In the genomic region with DNA sequence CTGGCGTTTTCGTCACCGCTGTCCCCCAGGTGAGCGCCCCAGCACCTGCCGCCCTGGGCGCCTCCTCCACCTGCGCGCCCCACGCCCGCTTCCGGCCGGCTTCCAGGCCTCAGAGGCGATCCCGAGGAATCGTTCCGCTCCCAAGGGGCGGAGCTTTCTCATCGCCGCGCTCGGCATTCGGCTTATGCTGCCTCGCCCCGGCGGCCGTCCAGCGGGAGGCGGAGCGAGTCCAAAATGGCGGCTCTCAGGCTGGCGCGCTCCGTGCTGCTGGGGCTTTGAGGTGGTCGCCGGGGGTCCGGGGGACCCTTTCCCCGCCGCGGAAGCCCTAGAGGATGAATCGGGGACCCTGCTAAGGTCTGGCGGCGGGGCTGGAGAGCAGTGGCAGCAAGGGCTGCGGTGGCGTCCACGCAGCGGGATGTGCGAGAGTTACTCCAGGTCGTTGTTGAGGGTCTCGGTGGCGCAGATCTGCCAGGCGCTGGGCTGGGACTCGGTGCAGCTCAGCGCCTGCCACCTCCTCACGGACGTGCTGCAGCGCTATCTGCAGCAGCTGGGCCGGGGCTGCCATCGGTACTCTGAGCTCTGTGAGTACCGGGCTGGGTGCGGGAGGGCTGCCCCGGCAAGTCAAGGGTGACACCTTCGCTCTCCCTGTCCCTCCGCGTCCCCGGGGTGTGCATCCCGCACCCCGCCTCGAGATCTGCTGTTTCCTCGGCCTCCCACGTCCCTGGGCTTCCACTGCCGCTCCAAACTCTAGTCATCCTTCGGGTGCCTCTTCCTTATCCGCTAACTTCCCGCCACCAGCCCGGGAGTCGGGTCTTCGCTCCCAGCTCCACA, we compare ENCODE assay signal across 1 cellular context.
A peak's percentile ranks its signal among the peaks of the same experiment; 100 is the strongest.
TF ChIP-seq lines count a peak whose summit lies in the region.

A gene with protein sequence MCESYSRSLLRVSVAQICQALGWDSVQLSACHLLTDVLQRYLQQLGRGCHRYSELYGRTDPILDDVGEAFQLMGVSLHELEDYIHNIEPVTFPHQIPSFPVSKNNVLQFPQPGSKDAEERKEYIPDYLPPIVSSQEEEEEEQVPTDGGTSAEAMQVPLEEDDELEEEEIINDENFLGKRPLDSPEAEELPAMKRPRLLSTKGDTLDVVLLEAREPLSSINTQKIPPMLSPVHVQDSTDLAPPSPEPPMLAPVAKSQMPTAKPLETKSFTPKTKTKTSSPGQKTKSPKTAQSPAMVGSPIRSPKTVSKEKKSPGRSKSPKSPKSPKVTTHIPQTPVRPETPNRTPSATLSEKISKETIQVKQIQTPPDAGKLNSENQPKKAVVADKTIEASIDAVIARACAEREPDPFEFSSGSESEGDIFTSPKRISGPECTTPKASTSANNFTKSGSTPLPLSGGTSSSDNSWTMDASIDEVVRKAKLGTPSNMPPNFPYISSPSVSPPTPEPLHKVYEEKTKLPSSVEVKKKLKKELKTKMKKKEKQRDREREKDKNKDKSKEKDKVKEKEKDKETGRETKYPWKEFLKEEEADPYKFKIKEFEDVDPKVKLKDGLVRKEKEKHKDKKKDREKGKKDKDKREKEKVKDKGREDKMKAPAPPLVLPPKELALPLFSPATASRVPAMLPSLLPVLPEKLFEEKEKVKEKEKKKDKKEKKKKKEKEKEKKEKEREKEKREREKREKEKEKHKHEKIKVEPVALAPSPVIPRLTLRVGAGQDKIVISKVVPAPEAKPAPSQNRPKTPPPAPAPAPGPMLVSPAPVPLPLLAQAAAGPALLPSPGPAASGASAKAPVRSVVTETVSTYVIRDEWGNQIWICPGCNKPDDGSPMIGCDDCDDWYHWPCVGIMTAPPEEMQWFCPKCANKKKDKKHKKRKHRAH (plus strand): TSS at position 211 of the 831 bp plus-strand sequence. CDS start 205 bp downstream, at position 416.

TF ChIP-seq in K562, 482 proteins besides CTCF, POLR2A, EP300 and RAD21 (continued from another document and continues in another):
- no peak for TF ChIP-seq ZNF551 (CRISPR knock-in tag; IDR thresholded peaks at IDR 0.05)
- TF ChIP-seq PHF21A (IDR thresholded peaks at IDR 0.05; ENCODE audit: borderline replicate concordance, low read depth): peak; percentile 92
- TF ChIP-seq TEAD1 (CRISPR knock-in tag; IDR thresholded peaks at IDR 0.05): peak in 1 of 2 experiments; percentile 39; a peak in 1 of 4 replicates
- TF ChIP-seq ZNF12 (CRISPR knock-in tag; IDR thresholded peaks at IDR 0.05): no peak
- no peak for TF ChIP-seq ZZZ3 (IDR thresholded peaks at IDR 0.05)
- TF ChIP-seq ZNF23 (CRISPR knock-in tag; IDR thresholded peaks at IDR 0.05): no peak
- 0 out of 2 replicates have a peak, but pooled peaks have one; percentile 44 for TF ChIP-seq TCF7 (IDR thresholded peaks at IDR 0.05; ENCODE audit: borderline replicate concordance)
- TF ChIP-seq, protein P1, sequence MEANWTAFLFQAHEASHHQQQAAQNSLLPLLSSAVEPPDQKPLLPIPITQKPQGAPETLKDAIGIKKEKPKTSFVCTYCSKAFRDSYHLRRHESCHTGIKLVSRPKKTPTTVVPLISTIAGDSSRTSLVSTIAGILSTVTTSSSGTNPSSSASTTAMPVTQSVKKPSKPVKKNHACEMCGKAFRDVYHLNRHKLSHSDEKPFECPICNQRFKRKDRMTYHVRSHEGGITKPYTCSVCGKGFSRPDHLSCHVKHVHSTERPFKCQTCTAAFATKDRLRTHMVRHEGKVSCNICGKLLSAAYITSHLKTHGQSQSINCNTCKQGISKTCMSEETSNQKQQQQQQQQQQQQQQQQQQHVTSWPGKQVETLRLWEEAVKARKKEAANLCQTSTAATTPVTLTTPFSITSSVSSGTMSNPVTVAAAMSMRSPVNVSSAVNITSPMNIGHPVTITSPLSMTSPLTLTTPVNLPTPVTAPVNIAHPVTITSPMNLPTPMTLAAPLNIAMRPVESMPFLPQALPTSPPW (CRISPR knock-in tag; IDR thresholded peaks at IDR 0.05): peak; percentile 55
- peak; percentile 97 for TF ChIP-seq RBBP5 (IDR thresholded peaks at IDR 0.05; ENCODE audit: borderline replicate concordance, insufficient read depth, low read length, poor library complexity, severe bottlenecking)
- TF ChIP-seq RBM34 (IDR thresholded peaks at IDR 0.05; ENCODE audit: borderline replicate concordance, insufficient read depth, low read length): no peak
- peak; percentile 95 for TF ChIP-seq TAF7 (tag; IDR thresholded peaks at IDR 0.05)
- TF ChIP-seq PML (IDR thresholded peaks at IDR 0.05; ENCODE audit: low read length): 0 out of 2 replicates have a peak, but pooled peaks have one; percentile 56
- TF ChIP-seq SLC30A9 (CRISPR knock-in tag; IDR thresholded peaks at IDR 0.05): no peak
- no peak for TF ChIP-seq NFYB (IDR thresholded peaks at IDR 0.05; ENCODE audit: extremely low read depth, insufficient read length)
- TF ChIP-seq, protein P2, sequence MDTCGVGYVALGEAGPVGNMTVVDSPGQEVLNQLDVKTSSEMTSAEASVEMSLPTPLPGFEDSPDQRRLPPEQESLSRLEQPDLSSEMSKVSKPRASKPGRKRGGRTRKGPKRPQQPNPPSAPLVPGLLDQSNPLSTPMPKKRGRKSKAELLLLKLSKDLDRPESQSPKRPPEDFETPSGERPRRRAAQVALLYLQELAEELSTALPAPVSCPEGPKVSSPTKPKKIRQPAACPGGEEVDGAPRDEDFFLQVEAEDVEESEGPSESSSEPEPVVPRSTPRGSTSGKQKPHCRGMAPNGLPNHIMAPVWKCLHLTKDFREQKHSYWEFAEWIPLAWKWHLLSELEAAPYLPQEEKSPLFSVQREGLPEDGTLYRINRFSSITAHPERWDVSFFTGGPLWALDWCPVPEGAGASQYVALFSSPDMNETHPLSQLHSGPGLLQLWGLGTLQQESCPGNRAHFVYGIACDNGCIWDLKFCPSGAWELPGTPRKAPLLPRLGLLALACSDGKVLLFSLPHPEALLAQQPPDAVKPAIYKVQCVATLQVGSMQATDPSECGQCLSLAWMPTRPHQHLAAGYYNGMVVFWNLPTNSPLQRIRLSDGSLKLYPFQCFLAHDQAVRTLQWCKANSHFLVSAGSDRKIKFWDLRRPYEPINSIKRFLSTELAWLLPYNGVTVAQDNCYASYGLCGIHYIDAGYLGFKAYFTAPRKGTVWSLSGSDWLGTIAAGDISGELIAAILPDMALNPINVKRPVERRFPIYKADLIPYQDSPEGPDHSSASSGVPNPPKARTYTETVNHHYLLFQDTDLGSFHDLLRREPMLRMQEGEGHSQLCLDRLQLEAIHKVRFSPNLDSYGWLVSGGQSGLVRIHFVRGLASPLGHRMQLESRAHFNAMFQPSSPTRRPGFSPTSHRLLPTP (IDR thresholded peaks at IDR 0.05; ENCODE audit: borderline replicate concordance, extremely low read depth, insufficient read length): no peak
- peak; percentile 32; the same call in 1 of the 2 replicates for TF ChIP-seq STAG1 (CRISPR knock-in tag; IDR thresholded peaks at IDR 0.05; ENCODE audit: borderline replicate concordance)
- no peak for TF ChIP-seq NFXL1 (CRISPR knock-in tag; IDR thresholded peaks at IDR 0.05)
- TF ChIP-seq, protein P3, sequence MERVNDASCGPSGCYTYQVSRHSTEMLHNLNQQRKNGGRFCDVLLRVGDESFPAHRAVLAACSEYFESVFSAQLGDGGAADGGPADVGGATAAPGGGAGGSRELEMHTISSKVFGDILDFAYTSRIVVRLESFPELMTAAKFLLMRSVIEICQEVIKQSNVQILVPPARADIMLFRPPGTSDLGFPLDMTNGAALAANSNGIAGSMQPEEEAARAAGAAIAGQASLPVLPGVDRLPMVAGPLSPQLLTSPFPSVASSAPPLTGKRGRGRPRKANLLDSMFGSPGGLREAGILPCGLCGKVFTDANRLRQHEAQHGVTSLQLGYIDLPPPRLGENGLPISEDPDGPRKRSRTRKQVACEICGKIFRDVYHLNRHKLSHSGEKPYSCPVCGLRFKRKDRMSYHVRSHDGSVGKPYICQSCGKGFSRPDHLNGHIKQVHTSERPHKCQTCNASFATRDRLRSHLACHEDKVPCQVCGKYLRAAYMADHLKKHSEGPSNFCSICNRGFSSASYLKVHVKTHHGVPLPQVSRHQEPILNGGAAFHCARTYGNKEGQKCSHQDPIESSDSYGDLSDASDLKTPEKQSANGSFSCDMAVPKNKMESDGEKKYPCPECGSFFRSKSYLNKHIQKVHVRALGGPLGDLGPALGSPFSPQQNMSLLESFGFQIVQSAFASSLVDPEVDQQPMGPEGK (CRISPR knock-in tag; IDR thresholded peaks at IDR 0.05; ENCODE audit: borderline replicate concordance): no peak
- TF ChIP-seq, protein P4, sequence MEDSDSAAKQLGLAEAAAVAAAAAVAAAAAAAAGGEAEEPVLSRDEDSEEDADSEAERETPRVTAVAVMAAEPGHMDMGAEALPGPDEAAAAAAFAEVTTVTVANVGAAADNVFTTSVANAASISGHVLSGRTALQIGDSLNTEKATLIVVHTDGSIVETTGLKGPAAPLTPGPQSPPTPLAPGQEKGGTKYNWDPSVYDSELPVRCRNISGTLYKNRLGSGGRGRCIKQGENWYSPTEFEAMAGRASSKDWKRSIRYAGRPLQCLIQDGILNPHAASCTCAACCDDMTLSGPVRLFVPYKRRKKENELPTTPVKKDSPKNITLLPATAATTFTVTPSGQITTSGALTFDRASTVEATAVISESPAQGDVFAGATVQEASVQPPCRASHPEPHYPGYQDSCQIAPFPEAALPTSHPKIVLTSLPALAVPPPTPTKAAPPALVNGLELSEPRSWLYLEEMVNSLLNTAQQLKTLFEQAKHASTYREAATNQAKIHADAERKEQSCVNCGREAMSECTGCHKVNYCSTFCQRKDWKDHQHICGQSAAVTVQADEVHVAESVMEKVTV (CRISPR knock-in tag; IDR thresholded peaks at IDR 0.05): no peak
- TF ChIP-seq, protein P5, sequence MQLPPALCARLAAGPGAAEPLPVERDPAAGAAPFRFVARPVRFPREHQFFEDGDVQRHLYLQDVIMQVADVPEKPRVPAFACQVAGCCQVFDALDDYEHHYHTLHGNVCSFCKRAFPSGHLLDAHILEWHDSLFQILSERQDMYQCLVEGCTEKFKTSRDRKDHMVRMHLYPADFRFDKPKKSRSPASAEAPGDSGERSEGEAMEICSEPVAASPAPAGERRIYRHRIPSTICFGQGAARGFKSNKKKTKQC (CRISPR knock-in tag; IDR thresholded peaks at IDR 0.05): no peak
- peak; percentile 94 for TF ChIP-seq ELF2 (CRISPR knock-in tag; IDR thresholded peaks at IDR 0.05)
- TF ChIP-seq, protein P6, sequence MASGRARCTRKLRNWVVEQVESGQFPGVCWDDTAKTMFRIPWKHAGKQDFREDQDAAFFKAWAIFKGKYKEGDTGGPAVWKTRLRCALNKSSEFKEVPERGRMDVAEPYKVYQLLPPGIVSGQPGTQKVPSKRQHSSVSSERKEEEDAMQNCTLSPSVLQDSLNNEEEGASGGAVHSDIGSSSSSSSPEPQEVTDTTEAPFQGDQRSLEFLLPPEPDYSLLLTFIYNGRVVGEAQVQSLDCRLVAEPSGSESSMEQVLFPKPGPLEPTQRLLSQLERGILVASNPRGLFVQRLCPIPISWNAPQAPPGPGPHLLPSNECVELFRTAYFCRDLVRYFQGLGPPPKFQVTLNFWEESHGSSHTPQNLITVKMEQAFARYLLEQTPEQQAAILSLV (tag; IDR thresholded peaks at IDR 0.05): no peak
- TF ChIP-seq CCNT2 (IDR thresholded peaks at IDR 0.05; ENCODE audit: borderline replicate concordance, extremely low read depth, insufficient read length, low read depth, low read length): peak; percentile 86
- no peak for TF ChIP-seq ZNF589 (CRISPR knock-in tag; IDR thresholded peaks at IDR 0.05; ENCODE audit: low read depth)
- TF ChIP-seq ZNF133 (CRISPR knock-in tag; IDR thresholded peaks at IDR 0.05): no peak
- TF ChIP-seq, protein P7, sequence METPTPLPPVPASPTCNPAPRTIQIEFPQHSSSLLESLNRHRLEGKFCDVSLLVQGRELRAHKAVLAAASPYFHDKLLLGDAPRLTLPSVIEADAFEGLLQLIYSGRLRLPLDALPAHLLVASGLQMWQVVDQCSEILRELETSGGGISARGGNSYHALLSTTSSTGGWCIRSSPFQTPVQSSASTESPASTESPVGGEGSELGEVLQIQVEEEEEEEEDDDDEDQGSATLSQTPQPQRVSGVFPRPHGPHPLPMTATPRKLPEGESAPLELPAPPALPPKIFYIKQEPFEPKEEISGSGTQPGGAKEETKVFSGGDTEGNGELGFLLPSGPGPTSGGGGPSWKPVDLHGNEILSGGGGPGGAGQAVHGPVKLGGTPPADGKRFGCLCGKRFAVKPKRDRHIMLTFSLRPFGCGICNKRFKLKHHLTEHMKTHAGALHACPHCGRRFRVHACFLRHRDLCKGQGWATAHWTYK (CRISPR knock-in tag; IDR thresholded peaks at IDR 0.05): peak; percentile 91
- TF ChIP-seq ZNF146 (CRISPR knock-in tag; IDR thresholded peaks at IDR 0.05; ENCODE audit: unreplicated experiment): no peak
- peak; percentile 72; the same call in 1 of the 2 replicates for TF ChIP-seq HDAC2 (IDR thresholded peaks at IDR 0.05)
- TF ChIP-seq CSDE1 (IDR thresholded peaks at IDR 0.05): no peak
- TF ChIP-seq, protein P8, sequence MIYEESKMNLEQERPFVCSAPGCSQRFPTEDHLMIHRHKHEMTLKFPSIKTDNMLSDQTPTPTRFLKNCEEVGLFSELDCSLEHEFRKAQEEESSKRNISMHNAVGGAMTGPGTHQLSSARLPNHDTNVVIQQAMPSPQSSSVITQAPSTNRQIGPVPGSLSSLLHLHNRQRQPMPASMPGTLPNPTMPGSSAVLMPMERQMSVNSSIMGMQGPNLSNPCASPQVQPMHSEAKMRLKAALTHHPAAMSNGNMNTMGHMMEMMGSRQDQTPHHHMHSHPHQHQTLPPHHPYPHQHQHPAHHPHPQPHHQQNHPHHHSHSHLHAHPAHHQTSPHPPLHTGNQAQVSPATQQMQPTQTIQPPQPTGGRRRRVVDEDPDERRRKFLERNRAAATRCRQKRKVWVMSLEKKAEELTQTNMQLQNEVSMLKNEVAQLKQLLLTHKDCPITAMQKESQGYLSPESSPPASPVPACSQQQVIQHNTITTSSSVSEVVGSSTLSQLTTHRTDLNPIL (CRISPR knock-in tag; IDR thresholded peaks at IDR 0.05): no peak
- TF ChIP-seq, protein P9, sequence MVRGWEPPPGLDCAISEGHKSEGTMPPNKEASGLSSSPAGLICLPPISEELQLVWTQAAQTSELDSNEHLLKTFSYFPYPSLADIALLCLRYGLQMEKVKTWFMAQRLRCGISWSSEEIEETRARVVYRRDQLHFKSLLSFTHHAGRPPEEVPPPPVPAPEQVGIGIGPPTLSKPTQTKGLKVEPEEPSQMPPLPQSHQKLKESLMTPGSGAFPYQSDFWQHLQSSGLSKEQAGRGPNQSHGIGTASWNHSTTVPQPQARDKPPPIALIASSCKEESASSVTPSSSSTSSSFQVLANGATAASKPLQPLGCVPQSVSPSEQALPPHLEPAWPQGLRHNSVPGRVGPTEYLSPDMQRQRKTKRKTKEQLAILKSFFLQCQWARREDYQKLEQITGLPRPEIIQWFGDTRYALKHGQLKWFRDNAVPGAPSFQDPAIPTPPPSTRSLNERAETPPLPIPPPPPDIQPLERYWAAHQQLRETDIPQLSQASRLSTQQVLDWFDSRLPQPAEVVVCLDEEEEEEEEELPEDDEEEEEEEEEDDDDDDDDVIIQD (CRISPR knock-in tag; IDR thresholded peaks at IDR 0.05): no peak
- peak; percentile 99 for TF ChIP-seq ETV5 (CRISPR knock-in tag; IDR thresholded peaks at IDR 0.05; ENCODE audit: low read depth)
- TF ChIP-seq BCL6 (CRISPR knock-in tag; IDR thresholded peaks at IDR 0.05): no peak
- TF ChIP-seq SUPT5H (IDR thresholded peaks at IDR 0.05): peak; percentile 95
- peak; percentile 12; the same call in 1 of the 2 replicates for TF ChIP-seq MYNN (IDR thresholded peaks at IDR 0.05)
- no peak for TF ChIP-seq MYNN (CRISPR knock-in tag; IDR thresholded peaks at IDR 0.05)
- TF ChIP-seq HMGN3 (IDR thresholded peaks at IDR 0.05; ENCODE audit: borderline replicate concordance, extremely low read depth, insufficient read length, low read depth, low read length): peak; percentile 58
